Comparison of ENCODE assay signal across 28 cellular contexts in the genomic region with DNA sequence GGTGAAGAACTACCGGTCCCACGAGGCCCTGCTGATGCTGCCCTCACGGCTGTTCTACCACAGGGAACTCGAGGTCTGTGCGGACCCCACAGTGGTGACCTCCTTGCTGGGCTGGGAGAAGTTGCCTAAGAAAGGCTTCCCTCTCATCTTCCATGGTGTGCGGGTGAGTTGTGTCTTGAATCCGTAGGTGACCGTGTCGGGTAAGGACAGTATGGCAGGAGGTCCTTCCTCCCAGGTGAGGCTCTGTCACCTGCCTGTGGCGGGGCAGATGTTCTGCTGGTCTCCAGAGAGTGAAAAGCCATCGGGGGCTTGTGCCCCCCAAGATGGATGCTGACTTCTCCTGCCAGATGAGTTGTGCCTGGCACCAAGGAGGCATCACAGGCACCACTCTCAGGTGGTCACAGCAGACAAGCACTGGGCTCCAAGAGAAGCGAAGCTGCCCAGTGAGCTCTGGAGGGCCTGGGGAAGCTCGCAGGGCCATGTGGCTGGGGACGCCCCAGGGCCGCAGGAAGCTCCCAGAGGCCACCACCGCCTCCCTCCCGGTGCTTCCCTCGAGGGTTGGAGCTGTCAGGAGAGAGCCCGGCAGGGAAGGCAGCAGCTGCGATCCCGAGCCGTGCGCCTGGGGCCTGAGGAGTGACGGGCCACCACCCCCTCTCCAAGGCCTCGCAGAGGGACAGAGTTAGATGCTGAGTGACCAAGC. TPM values are rescaled to one million over a fixed set of nuclear protein-coding genes. Genes with fewer than 3 reads are reported as not detected.
"Had no signal": no experiment of that assay in that cellular context is flagged by ENCODE, and none has a peak within 500 bp of the region (broad histone marks: within the 10 kb centered on the region; RNA-seq: fewer than 3 reads in every experiment).

No MANE protein-coding gene starts in this region.

- H3K9me3 ChIP-seq: esophagus muscularis mucosa, gastroesophageal sphincter, heart right ventricle, mucosa of descending colon, ovary, psoas muscle, tibial artery, upper lobe of left lung had no signal

- H2AFZ ChIP-seq: neural progenitor cell had no signal

- ATAC-seq: foreskin keratinocyte; gastroesophageal sphincter; heart right ventricle; left lobe of liver; mucosa of descending colon; psoas muscle; right cardiac atrium; stimulated activated naive CD8-positive, alpha-beta T cell treated with anti-CD3 and anti-CD28 coated beads, Interleukin-15, amount 100 ng/mL, for 72 hours had no signal

- H3K9ac ChIP-seq: neural progenitor cell had no signal

- H3K36me3 ChIP-seq: esophagus muscularis mucosa, gastroesophageal sphincter, heart right ventricle, neural progenitor cell, ovary, tibial artery, upper lobe of left lung had no signal

- H3K4me1 ChIP-seq: esophagus muscularis mucosa, foreskin keratinocyte, gastroesophageal sphincter, neural progenitor cell, psoas muscle, tibial artery, upper lobe of left lung had no signal

- H3K4me2 ChIP-seq: neural progenitor cell had no signal

- FAIRE-seq: endothelial cell of umbilical vein, keratinocyte, urothelium cell line had no signal

- DNase-seq: dermis blood vessel endothelial cell; effector memory CD4-positive, alpha-beta T cell; foreskin keratinocyte; heart right ventricle; hippocampal formation; mesenchymal stem cell; mucosa of descending colon; naive B cell; nucleus accumbens; ovary; psoas muscle; stimulated activated CD4-positive, alpha-beta T cell treated with anti-CD3 and anti-CD28 coated beads, Interleukin-15, amount 100 ng/mL, for 24 hours; stimulated activated CD4-positive, alpha-beta T cell treated with anti-CD3 and anti-CD28 coated beads, Interleukin-2, amount 100 ng/mL, for 48 hours; stimulated activated naive CD4-positive, alpha-beta T cell; stimulated activated naive CD8-positive, alpha-beta T cell treated with anti-CD3 and anti-CD28 coated beads, Interleukin-15, amount 100 ng/mL, for 72 hours; tibial artery had no signal

- H3K4me3 ChIP-seq: coronary artery, esophagus muscularis mucosa, gastroesophageal sphincter, heart right ventricle, mucosa of descending colon, neural progenitor cell, ovary, psoas muscle, skin epidermis, tibial artery, upper lobe of left lung had no signal

- H3K27ac ChIP-seq: coronary artery, esophagus muscularis mucosa, foreskin keratinocyte, gastroesophageal sphincter, heart right ventricle, neural progenitor cell, ovary, psoas muscle, skin epidermis, tibial artery, upper lobe of left lung had no signal

- H3K27me3 ChIP-seq: esophagus muscularis mucosa, gastroesophageal sphincter, ovary, upper lobe of left lung had no signal

RNA-seq across cellular contexts. Expression of gene PANX2, which starts 17.3 kb away (rescaled TPM):
- total RNA-seq: renal cortical epithelial cell had no signal
